In genomic region chr19:42175952-42176648, GRCh38 we compare ENCODE assay signal across 8 cellular contexts. TPM values are rescaled to one million over a fixed set of nuclear protein-coding genes. Genes with fewer than 3 reads are reported as not detected.
DNase-seq lines count a peak whose midpoint lies in the region; ATAC-seq and TF ChIP-seq lines count a peak whose summit lies in the region.

No MANE protein-coding gene starts in this region.

- no peaks in the 10 kb centered on the region for H3K9me3 ChIP-seq in CD4-positive, alpha-beta memory T cell (ENCODE audit: control insufficient read depth in 1 of 2, low read length in 2 of 2)
- no peaks in the 10 kb centered on the region for H3K9me3 ChIP-seq in iPS DF 6.9 (ENCODE audit: control insufficient read depth, insufficient read depth, low read length)

- H3K4me3 ChIP-seq in CD4-positive, alpha-beta memory T cell (ENCODE audit: low read length in 2 of 2) = peak overlapping the region in 1 of 2 donors; percentile 58
- H3K4me3 ChIP-seq in LNCaP clone FGC (ENCODE audit: low read depth, low read length) = peak overlapping the region; percentile 26; the same call in 1 of the 2 replicates
- H3K4me3 ChIP-seq in iPS DF 6.9 (ENCODE audit: low read length) = peak overlapping the region; percentile 32; the same call in 1 of the 2 replicates

- peaks cover 9 to 25% (median 14%) of the 10 kb centered on the region in 4 donors for H3K4me1 Mint-ChIP-seq in CD4-positive, alpha-beta memory T cell

- intact Hi-C loops in CD4-positive, alpha-beta memory T cell (cut with micrococcal nuclease) = loop anchor here (2.0 kb wide), 3 partner anchors 43 to 67 kb away; partner anchors contain the start of genes GSK3A and POU2F2

- CTCF ChIA-PET in CD4-positive, alpha-beta memory T cell (lab: Charles Lee; ENCODE audit: partially characterized antibody) = interaction anchor here (0.6 to 2.2 kb wide), 20 partner anchors 9 to 959 kb away, joined by 3 to 10 read pairs (median 4); partner anchors contain the start of genes GSK3A, POU2F2 and ZNF526

- peak overlapping the region in 7 of 8 donors; percentile 88 to 96 (median 94) for H3K4me3 Mint-ChIP-seq in CD4-positive, alpha-beta memory T cell

- H3K27ac ChIP-seq in CD4-positive, alpha-beta memory T cell (ENCODE audit: low read depth, low read length) = no peak overlapping the region
- H3K27ac ChIP-seq in iPS DF 6.9 (ENCODE audit: low read length) = no peak overlapping the region

- peaks cover 17% of the 10 kb centered on the region for H3K27me3 ChIP-seq in CD4-positive, alpha-beta memory T cell (ENCODE audit: insufficient read depth, low read length)
- peaks cover 36% of the 10 kb centered on the region for H3K27me3 ChIP-seq in iPS DF 6.9 (ENCODE audit: control insufficient read depth, insufficient read depth, low read length)

- no peak for TF ChIP-seq CTCF in LNCaP clone FGC (IDR thresholded peaks at IDR 0.05; ENCODE audit: control insufficient read depth, extremely low read depth, insufficient read depth)

- peak in 1 of 5 donors; percentile 24 for DNase-seq in CD4-positive, alpha-beta memory T cell
- DNase-seq in LNCaP clone FGC (ENCODE audit: low read depth) = no peak
- DNase-seq in activated naive CD4-positive, alpha-beta T cell treated with anti-CD3 and anti-CD28 coated beads, Interleukin-2, amount 50 U/mL, for 72 hours (ENCODE audit: low spot score in 2 of 2) = no peak
- DNase-seq in iPS DF 6.9 (ENCODE audit: low read depth, low spot score) = no peak
- DNase-seq in stimulated activated CD8-positive, alpha-beta memory T cell treated with anti-CD3 and anti-CD28 coated beads, Interleukin-4, amount 100 ng/mL, for 48 hours = peak; percentile 48
- no peak for DNase-seq in mesenteric fat pad (ENCODE audit: low spot score)
- DNase-seq in Kasumi-1 (lab: John Stamatoyannopoulos, UW) = no peak

- H3K4me1 ChIP-seq in CD4-positive, alpha-beta memory T cell (ENCODE audit: insufficient read depth, low read length) = peaks cover 29% of the 10 kb centered on the region
- no peaks in the 10 kb centered on the region for H3K4me1 ChIP-seq in iPS DF 6.9 (ENCODE audit: control insufficient read depth, insufficient read depth, low read length)

- no peaks in the 10 kb centered on the region for H3K36me3 Mint-ChIP-seq in CD4-positive, alpha-beta memory T cell
- H3K36me3 Mint-ChIP-seq in activated naive CD4-positive, alpha-beta T cell treated with anti-CD3 and anti-CD28 coated beads, Interleukin-2, amount 50 U/mL, for 72 hours = no peaks in the 10 kb centered on the region

- no peaks in the 10 kb centered on the region for H3K36me3 ChIP-seq in CD4-positive, alpha-beta memory T cell (ENCODE audit: insufficient read depth, low read length)
- no peaks in the 10 kb centered on the region for H3K36me3 ChIP-seq in iPS DF 6.9 (ENCODE audit: control insufficient read depth, insufficient read depth, low read length)

- WGBS in iPS DF 6.9 (ENCODE audit: insufficient coverage, insufficient read length) = no CpG with 5 or more reads among the region's 34 CpGs

- peak; percentile 33 to 41 for ATAC-seq in activated naive CD4-positive, alpha-beta T cell treated with anti-CD3 and anti-CD28 coated beads, Interleukin-2, amount 50 U/mL, for 72 hours
- ATAC-seq in HG03025 (IDR thresholded peaks at IDR 0.05; ENCODE audit: low FRiP score, unreplicated experiment) = no peak

- H3K27me3 Mint-ChIP-seq in CD4-positive, alpha-beta memory T cell = peaks cover 4 to 11% of the 10 kb centered on the region in 2 donors

- POLR2A ChIA-PET in CD4-positive, alpha-beta memory T cell (lab: Charles Lee; ENCODE audit: partially characterized antibody) = interaction anchor here (0.6 to 3.3 kb wide), 18 partner anchors 9 to 288 kb away, joined by 3 to 39 read pairs (median 5); partner anchors contain the start of genes DEDD2, GSK3A, PAFAH1B3 and PRR19

- H3K27ac Mint-ChIP-seq in CD4-positive, alpha-beta memory T cell = peak overlapping the region; percentile 2 to 89 (median 36)
- H3K27ac Mint-ChIP-seq in activated naive CD4-positive, alpha-beta T cell treated with anti-CD3 and anti-CD28 coated beads, Interleukin-2, amount 50 U/mL, for 72 hours = peak overlapping the region in 1 of 2 donors; percentile 25

- no peaks in the 10 kb centered on the region for H3K9me3 Mint-ChIP-seq in CD4-positive, alpha-beta memory T cell
- no peaks in the 10 kb centered on the region for H3K9me3 Mint-ChIP-seq in activated naive CD4-positive, alpha-beta T cell treated with anti-CD3 and anti-CD28 coated beads, Interleukin-2, amount 50 U/mL, for 72 hours

RNA-seq across cellular contexts. Expression of gene DEDD2, which starts 41.4 kb away (rescaled TPM):
- 10 to 100 TPM; 68.4 to 71.5 TPM for total RNA-seq in CD4-positive, alpha-beta memory T cell
- 100 to 1,000 TPM; 141 to 162 TPM for polyA plus RNA-seq in CD4-positive, alpha-beta memory T cell
- 10 to 100 TPM; 28.7 to 39.3 TPM for total RNA-seq in activated naive CD4-positive, alpha-beta T cell treated with anti-CD3 and anti-CD28 coated beads, Interleukin-2, amount 50 U/mL, for 72 hours
- 12.4 TPM for total RNA-seq in mesenteric fat pad

RNA-seq across cellular contexts. Expression of gene POU2F2, which starts 43.9 kb away (rescaled TPM):
- 10 to 100 TPM; 68.5 to 69.3 TPM for total RNA-seq in CD4-positive, alpha-beta memory T cell
- polyA plus RNA-seq in CD4-positive, alpha-beta memory T cell = 10 to 100 TPM in 1 of 2 donors, 1 to 10 TPM in 1; 3.1 to 22.7 TPM
- total RNA-seq in activated naive CD4-positive, alpha-beta T cell treated with anti-CD3 and anti-CD28 coated beads, Interleukin-2, amount 50 U/mL, for 72 hours = 10 to 100 TPM; 34.2 to 39.6 TPM
- total RNA-seq in mesenteric fat pad = 2.7 TPM

RNA-seq across cellular contexts. Expression of gene ZNF526, which starts 44.0 kb away (rescaled TPM):
- total RNA-seq in CD4-positive, alpha-beta memory T cell = 10 to 100 TPM; 26.7 to 28.8 TPM
- polyA plus RNA-seq in CD4-positive, alpha-beta memory T cell = 10 to 100 TPM in 1 of 2 donors, 1 to 10 TPM in 1; 2.3 to 10.2 TPM
- total RNA-seq in activated naive CD4-positive, alpha-beta T cell treated with anti-CD3 and anti-CD28 coated beads, Interleukin-2, amount 50 U/mL, for 72 hours = 10 to 100 TPM; 13.2 to 14.5 TPM
- total RNA-seq in mesenteric fat pad = 8.1 TPM
